In genomic region chr5:87231037-87231808, GRCh38 we compare ENCODE assay signal across 12 cellular contexts. TPM values are rescaled to one million over a fixed set of nuclear protein-coding genes. Genes with fewer than 3 reads are reported as not detected.
DNase-seq lines count a peak whose midpoint lies in the region; ATAC-seq, FAIRE-seq and TF ChIP-seq lines count a peak whose summit lies in the region.
"Had no signal": no experiment of that assay in that cellular context is flagged by ENCODE, and none has a peak within 500 bp of the region (broad histone marks: within the 10 kb centered on the region; RNA-seq: fewer than 3 reads in every experiment).

No MANE protein-coding gene starts in this region.

- TF ChIP-seq RAD21 in K562 (CRISPR knock-in tag; conservative IDR thresholded peaks at IDR 0.05 in 1 of 2, IDR thresholded peaks at IDR 0.05 in 1 of 2): no peak

- DNase-seq in K562 (ENCODE audit: extremely low read depth in 1 of 4, low spot score in 3 of 4): no peak
- DNase-seq in head of caudate nucleus: no peak
- DNase-seq in NCI-H774 (lab: John Stamatoyannopoulos, UW): no peak
- DNase-seq in SKM-1 treated with dmso at 0.1 percent for 144 hours (lab: John Stamatoyannopoulos, UW; ENCODE audit: unreplicated experiment): no peak
- DNase-seq in activated CD8-positive, alpha-beta memory T cell treated with anti-CD3 and anti-CD28 coated beads, Interleukin-2, amount 50 U/mL, for 4 hours: no peak
- DNase-seq: adrenal gland; CD8-positive, alpha-beta memory T cell; NCI-H2081 had no signal

- H3K4me1 ChIP-seq in K562 (replicated peaks in 1 of 2; ENCODE audit: control insufficient read depth in 2 of 2, insufficient read depth in 2 of 2, low read length in 2 of 2): no peaks in the 10 kb centered on the region
- H3K4me1 ChIP-seq: adrenal gland had no signal

- no TSS peak for BruUV-seq in K562 (replicated peaks; lab: Mats Ljungman, UMichigan)

- FAIRE-seq in K562 (lab: Jason Lieb, UNC): no peak
- FAIRE-seq: H1 had no signal

- no peaks in the 10 kb centered on the region for H3K9me1 ChIP-seq in K562 (ENCODE audit: control insufficient read depth, insufficient read depth, low read length)

- H3K9me3 ChIP-seq in K562 (replicated peaks; ENCODE audit: control insufficient read depth, insufficient read depth, low read depth, low read length): no peaks in the 10 kb centered on the region
- H3K9me3 ChIP-seq: adrenal gland had no signal

- CTCF ChIA-PET in K562 (lab: Yijun Ruan, JAX; ENCODE audit: low intra/inter-chr PET ratio): no interaction called here

- H4K20me1 ChIP-seq in K562 (replicated peaks; ENCODE audit: control insufficient read depth, insufficient read depth, low read length): no peaks in the 10 kb centered on the region

- H3K4me2 ChIP-seq in K562 (ENCODE audit: insufficient read depth, low read length): no peak overlapping the region

- 1% methylated on average over 5 of the region's 5 CpGs for WGBS in K562 (ENCODE audit: insufficient coverage, low coverage, missing lambda C conversion rate)

- no peak overlapping the region for H3K27ac ChIP-seq in K562 (ENCODE audit: extremely low read depth, low read depth, low read length)
- H3K27ac ChIP-seq: adrenal gland had no signal

- intact Hi-C loops in K562 (cut with micrococcal nuclease) (no loop called here), head of caudate nucleus (cut with DNase I) (no loop called here)

- ATAC-seq in GM18505 (IDR thresholded peaks at IDR 0.05; ENCODE audit: unreplicated experiment) (peak; percentile 97), GM19468 (IDR thresholded peaks at IDR 0.05; ENCODE audit: extremely low read depth, unreplicated experiment) (peak; percentile 96), HG03066 (IDR thresholded peaks at IDR 0.05; ENCODE audit: low read depth, unreplicated experiment) (peak; percentile 94), K562 (no peak)

- in situ Hi-C loops in K562 (cut with MboI): no loop called here

- H3K27me3 ChIP-seq in K562 (ENCODE audit: control insufficient read depth in 2 of 2, insufficient read depth in 2 of 2, low read length in 2 of 2): no peaks in the 10 kb centered on the region; a peak in 1 of 5 replicates
- H3K27me3 ChIP-seq: adrenal gland had no signal

- POLR2A ChIA-PET in K562 (lab: Yijun Ruan, JAX): no interaction called here

- no peak for TF ChIP-seq EP300 in K562 (IDR thresholded peaks at IDR 0.05; ENCODE audit: low read length)

- H3K79me2 ChIP-seq in K562 (ENCODE audit: control insufficient read depth, insufficient read depth, low read length): no peaks in the 10 kb centered on the region

- no peak overlapping the region for H3K9ac ChIP-seq in K562 (ENCODE audit: insufficient read depth in 1 of 2, low read depth in 2 of 2, low read length in 2 of 2)

- H3K4me3 ChIP-seq in K562: no peak overlapping the region
- H3K4me3 ChIP-seq: adrenal gland had no signal

- TF ChIP-seq CTCF in K562 (IDR thresholded peaks at IDR 0.05 in 2 of 3, conservative IDR thresholded peaks at IDR 0.05 in 1 of 3; ENCODE audit: insufficient read depth in 2 of 3, low read depth in 1 of 3, low read length in 3 of 3): no peak

- no peaks in the 10 kb centered on the region for H3K36me3 ChIP-seq in K562 (ENCODE audit: control insufficient read depth, insufficient read depth, low read length)
- H3K36me3 ChIP-seq: adrenal gland had no signal

- no peak for TF ChIP-seq POLR2A in GM18505 (IDR thresholded peaks at IDR 0.05; ENCODE audit: borderline replicate concordance, extremely low read depth, insufficient read depth, insufficient read length)
- TF ChIP-seq POLR2A in K562 (conservative IDR thresholded peaks at IDR 0.05): no peak

- no peak overlapping the region for H2AFZ ChIP-seq in K562 (ENCODE audit: low read depth, low read length)

TF ChIP-seq in K562, 482 proteins besides CTCF, POLR2A, EP300 and RAD21 (continues in another document):
- TF ChIP-seq CBX5 (IDR thresholded peaks at IDR 0.05; ENCODE audit: borderline replicate concordance, low read depth) (no peak), MGA (IDR thresholded peaks at IDR 0.05) (no peak)

RNA-seq across cellular contexts. Expression of gene RASA1, which starts 36.5 kb away (rescaled TPM):
- 7.5 and 23.7 TPM in 2 replicates for total RNA-seq in K562 (2011; cell fraction: chromatin; rRNA removed; ENCODE audit: low replicate concordance)
- 6.0 and 7.6 TPM in 2 replicates for total RNA-seq in K562 (2011; cell fraction: nucleolus; rRNA removed)
- 9.5 and 11.1 TPM in 2 replicates for total RNA-seq in K562 (2011; cell fraction: nucleoplasm; rRNA removed)
- total RNA-seq in K562 (2014; rRNA removed) (7.7 and 9.3 TPM in 2 replicates), K562 (2014; rRNA removed; fragmentation: Illumina TruSeq; extraction: Trizol) (7.2 and 9.1 TPM in 2 replicates), K562 (2015; rRNA removed; fragmentation: Illumina TruSeq; extraction: Trizol) (8.2 and 9.2 TPM in 2 replicates), K562 (2021) (9.1 and 11.4 TPM in 2 replicates)
- polyA plus RNA-seq in K562 (2011; rRNA removed) (14.6 and 17.3 TPM in 2 replicates), K562 (2014; fragmentation: Illumina TruSeq; extraction: Trizol) (9.4 and 10.6 TPM in 2 replicates), K562 (2014; fragmentation: Nextera tagmentation; extraction: Ambion mirVana) (1 to 10 TPM; 3.2 to 4.5 TPM), K562 (2014; rRNA removed) (9.8 TPM in 2 replicates)
- polyA plus RNA-seq in K562 (2011; cell fraction: cytosol; rRNA removed): 4.8 and 7.7 TPM in 2 replicates
- 14.0 and 22.1 TPM in 2 replicates for polyA plus RNA-seq in K562 (2011; cell fraction: nucleus; rRNA removed)
- 9.5 and 11.5 TPM in 2 replicates for polyA plus RNA-seq in K562 (2012)
- polyA minus RNA-seq in K562 (2011; rRNA and poly(A)+ RNA removed): 19.2 and 21.8 TPM in 2 replicates
- polyA minus RNA-seq in K562 (2011; cell fraction: cytosol; rRNA and poly(A)+ RNA removed): 5.3 and 5.4 TPM in 2 replicates
- polyA minus RNA-seq in K562 (2011; cell fraction: nucleus; rRNA and poly(A)+ RNA removed): 19.9 and 25.1 TPM in 2 replicates
